17 cellular contexts compared by ENCODE assay signal in the genomic region with DNA sequence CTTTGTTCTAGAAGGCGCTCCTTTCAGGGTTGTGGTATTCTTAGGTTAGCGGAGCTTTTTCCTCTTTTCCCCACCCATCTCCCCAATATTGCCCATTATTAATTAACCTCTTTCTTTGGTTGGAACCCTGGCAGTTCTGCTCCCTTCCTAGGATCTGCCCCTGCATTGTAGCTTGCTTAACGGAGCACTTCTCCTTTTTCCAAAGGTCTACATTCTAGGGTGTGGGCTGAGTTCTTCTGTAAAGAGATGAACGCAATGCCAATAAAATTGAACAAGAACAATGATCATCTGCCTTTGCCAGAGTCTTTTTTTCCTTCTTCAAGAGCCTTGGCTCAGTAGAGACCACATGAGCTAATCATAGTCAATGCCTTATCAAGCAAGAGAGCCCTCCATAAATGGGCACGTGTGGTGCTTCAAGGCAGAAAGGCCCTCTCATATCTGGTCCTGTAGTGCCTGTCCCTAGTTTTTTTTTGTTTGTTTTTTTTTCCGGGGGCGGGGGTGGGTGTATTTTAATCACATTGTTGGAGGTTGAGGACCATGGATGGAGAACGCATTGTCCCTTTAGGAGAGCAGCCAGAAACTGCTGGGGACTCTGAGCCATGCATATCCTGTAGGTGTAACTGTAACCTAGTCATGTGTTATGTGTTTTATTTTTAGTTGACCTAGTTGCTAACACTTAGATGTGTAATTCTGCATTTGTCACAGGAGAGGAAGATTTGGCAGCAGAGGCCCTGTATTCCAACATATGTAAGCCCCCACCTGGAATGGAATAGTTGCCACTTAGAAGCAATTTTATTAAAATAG.
DNase-seq lines count a peak whose midpoint lies in the region; ATAC-seq, FAIRE-seq and TF ChIP-seq lines count a peak whose summit lies in the region.
"Had no signal": no experiment of that assay in that cellular context is flagged by ENCODE, and none has a peak within 500 bp of the region (broad histone marks: within the 10 kb centered on the region; RNA-seq: fewer than 3 reads in every experiment).

No MANE protein-coding gene starts in this region.

- no peaks in the 10 kb centered on the region for H3K9me3 ChIP-seq in psoas muscle

- no peak for TF ChIP-seq CTCF in psoas muscle (IDR thresholded peaks at IDR 0.05)

- no peak overlapping the region for H3K4me3 ChIP-seq in psoas muscle

- WGBS in psoas muscle, 3 donors = 40 to 58% (median 49%) methylated on average over 8 of the region's 8 CpGs

- no peaks in the 10 kb centered on the region for H3K27me3 Mint-ChIP-seq in dendritic cell treated with granulocyte-macrophage colony-stimulating factor and Interleukin-4, amounts not matched to agents 40 ng/mL and 50 ng/mL, for 4 days
- H3K27me3 Mint-ChIP-seq: activated CD4-positive, alpha-beta T cell treated with anti-CD3 and anti-CD28 coated beads, Interleukin-2, amount 10 ng/mL, durations not matched to agents 24 days and 14 days had no signal

- peak; percentile 92 to 95 (median 94) for ATAC-seq in psoas muscle
- ATAC-seq in HG02642 (IDR thresholded peaks at IDR 0.05; ENCODE audit: poor library complexity, unreplicated experiment) = no peak

- DNase-seq in G401 (ENCODE audit: low spot score) (peak; percentile 85), NCI-H2029 treated with DMSO at 0.1 percent for 48 hours (lab: John Stamatoyannopoulos, UW) (peak; percentile 96), psoas muscle (peak in 1 of 2 donors; percentile 63), hypothalamus (lab: John Stamatoyannopoulos, UW) (no peak), EL (no peak), urothelium cell line (ENCODE audit: low spot score) (no peak)
- DNase-seq: activated CD4-positive, alpha-beta T cell treated with anti-CD3 and anti-CD28 coated beads, Interleukin-2, amount 10 ng/mL, durations not matched to agents 24 days and 14 days; AML-193; DMS 273 treated with DMSO at 0.1 percent for 48 hours; NCI-H2227 treated with DMSO at 0.1 percent for 48 hours; NK-92 treated with Interleukin-12 subunit alpha and Interleukin-12 subunit beta, amount 100 ng/mL, for 24 hours; occipital lobe; stimulated activated CD4-positive, alpha-beta T cell treated with anti-CD3 and anti-CD28 coated beads, Interleukin-4, amount 100 ng/mL, for 24 hours had no signal

- H3K27ac Mint-ChIP-seq in dendritic cell treated with granulocyte-macrophage colony-stimulating factor and Interleukin-4, amounts not matched to agents 40 ng/mL and 50 ng/mL, for 4 days = peak overlapping the region; percentile 74
- H3K27ac Mint-ChIP-seq: activated CD4-positive, alpha-beta T cell treated with anti-CD3 and anti-CD28 coated beads, Interleukin-2, amount 10 ng/mL, durations not matched to agents 24 days and 14 days; mesothelial cell of epicardium had no signal

- H3K27ac ChIP-seq in psoas muscle = peak overlapping the region; percentile 79

- H3K9me3 Mint-ChIP-seq in dendritic cell treated with granulocyte-macrophage colony-stimulating factor and Interleukin-4, amounts not matched to agents 40 ng/mL and 50 ng/mL, for 4 days = peaks cover 9% of the 10 kb centered on the region
- H3K9me3 Mint-ChIP-seq: activated CD4-positive, alpha-beta T cell treated with anti-CD3 and anti-CD28 coated beads, Interleukin-2, amount 10 ng/mL, durations not matched to agents 24 days and 14 days; mesothelial cell of epicardium had no signal

- H3K4me3 Mint-ChIP-seq in dendritic cell treated with granulocyte-macrophage colony-stimulating factor and Interleukin-4, amounts not matched to agents 40 ng/mL and 50 ng/mL, for 4 days = no peak overlapping the region
- H3K4me3 Mint-ChIP-seq: activated CD4-positive, alpha-beta T cell treated with anti-CD3 and anti-CD28 coated beads, Interleukin-2, amount 10 ng/mL, durations not matched to agents 24 days and 14 days; mesothelial cell of epicardium had no signal

- peaks cover 21 to 61% of the 10 kb centered on the region in 2 donors for H3K36me3 ChIP-seq in psoas muscle (ENCODE audit: insufficient read depth in 1 of 2, low read depth in 1 of 2)

- in situ Hi-C loops in G401 (cut with HindIII; ENCODE audit: low sequenced_read_pairs) = no loop called here

- intact Hi-C loops in dendritic cell treated with granulocyte-macrophage colony-stimulating factor and Interleukin-4, amounts not matched to agents 40 ng/mL and 50 ng/mL, for 4 days (cut with micrococcal nuclease) = no loop called here
- intact Hi-C loops in psoas muscle (cut with DNase I) = loop anchor here in 1 of 2 donors (5.0 kb wide), 1 partner anchor 63 kb away; the partner anchor contains the start of gene ACAD9

- peaks cover 100% of the 10 kb centered on the region for H3K36me3 Mint-ChIP-seq in dendritic cell treated with granulocyte-macrophage colony-stimulating factor and Interleukin-4, amounts not matched to agents 40 ng/mL and 50 ng/mL, for 4 days (ENCODE audit: low read depth)

- no peak for FAIRE-seq in urothelium cell line (lab: Jason Lieb, UNC)
- FAIRE-seq: GM19239 had no signal

- no peaks in the 10 kb centered on the region for H3K27me3 ChIP-seq in psoas muscle (ENCODE audit: insufficient read depth in 3 of 3, low read length in 2 of 3)

- peaks cover 80% of the 10 kb centered on the region for H3K4me1 Mint-ChIP-seq in dendritic cell treated with granulocyte-macrophage colony-stimulating factor and Interleukin-4, amounts not matched to agents 40 ng/mL and 50 ng/mL, for 4 days (ENCODE audit: low read depth)
- H3K4me1 Mint-ChIP-seq: mesothelial cell of epicardium had no signal

- peaks cover 51% of the 10 kb centered on the region for H3K4me1 ChIP-seq in psoas muscle

Comparison
In these comparisons a context has a peak if more than half of its experiments do, and no peak if none do; other contexts are left out.
1. DNase-seq: peak in G401 (single experiment) and NCI-H2029 treated with DMSO at 0.1 percent for 48 hours (single experiment); none in hypothalamus (0 of 51), EL (single experiment) and urothelium cell line (single experiment).